9 cellular contexts compared by ENCODE assay signal in genomic region chr2:219441451-219442205, GRCh38. TPM values are rescaled to one million over a fixed set of nuclear protein-coding genes. Genes with fewer than 3 reads are reported as not detected.
A peak's percentile ranks its signal among the peaks of the same experiment; 100 is the strongest.
DNase-seq lines count a peak whose midpoint lies in the region; ATAC-seq and TF ChIP-seq lines count a peak whose summit lies in the region.
"Had no signal": no experiment of that assay in that cellular context is flagged by ENCODE, and none has a peak within 500 bp of the region (broad histone marks: within the 10 kb centered on the region; RNA-seq: fewer than 3 reads in every experiment).

No MANE protein-coding gene starts in this region.

- DNase-seq in ACHN: peak; percentile 71
- no peak for DNase-seq in HL-60 (ENCODE audit: low read depth in 1 of 2, low spot score in 1 of 2)
- DNase-seq in chondrocyte (ENCODE audit: low spot score): no peak
- DNase-seq in stimulated activated CD8-positive, alpha-beta memory T cell treated with anti-CD3 and anti-CD28 coated beads, Interleukin-12 subunit alpha, Interleukin-12 subunit beta, amount 100 ng/mL, for 1 hour (ENCODE audit: low read depth): peak; percentile 36
- no peak for DNase-seq in mesenteric fat pad (ENCODE audit: low spot score)

- peak overlapping the region; percentile 86 for H3K27ac Mint-ChIP-seq in chondrocyte (ENCODE audit: unreplicated experiment)

- H3K4me3 ChIP-seq in HL-60 (replicated peaks; ENCODE audit: insufficient read depth, low read length) (0 out of 2 replicates have a peak overlapping the region, but pooled peaks have one; percentile 13), WI38 (ENCODE audit: low read depth, low read length) (peak overlapping the region; percentile 60)

- TF ChIP-seq CTCF in HL-60 (IDR thresholded peaks at IDR 0.05; ENCODE audit: insufficient read depth, low read length) (no peak), WI38 (IDR thresholded peaks at IDR 0.05; ENCODE audit: low read depth, low read length) (no peak), chondrocyte (IDR thresholded peaks at IDR 0.05) (no peak)

- H3K27me3 ChIP-seq in HL-60 (ENCODE audit: insufficient read depth, poor library complexity, severe bottlenecking) (peaks cover 43% of the 10 kb centered on the region), layer of hippocampus (ENCODE audit: control insufficient read depth, insufficient read depth, low read length) (peaks cover 15% of the 10 kb centered on the region)

- H3K4me1 Mint-ChIP-seq in chondrocyte (ENCODE audit: low read depth): peaks cover 47% of the 10 kb centered on the region

- H3K27me3 Mint-ChIP-seq in chondrocyte (ENCODE audit: low read depth): no peaks in the 10 kb centered on the region

- in situ Hi-C loops in ACHN (cut with HindIII; ENCODE audit: low pct_ligation_motif_present, low pct_unique_long_range_greater_than_20kb, low sequenced_read_pairs): no loop called here

- H3K9me3 Mint-ChIP-seq in chondrocyte (ENCODE audit: low read depth): no peaks in the 10 kb centered on the region

- no peaks in the 10 kb centered on the region for H3K36me3 Mint-ChIP-seq in chondrocyte (ENCODE audit: low read depth)

- H3K27ac ChIP-seq in HL-60 (replicated peaks) (no peak overlapping the region), layer of hippocampus (ENCODE audit: low read depth, low read length) (peak overlapping the region; percentile 71)
- H3K27ac ChIP-seq: neutrophil had no signal

- peak overlapping the region; percentile 91 for H3K4me3 Mint-ChIP-seq in chondrocyte (ENCODE audit: unreplicated experiment)

- ATAC-seq in HG03442 (IDR thresholded peaks at IDR 0.05; ENCODE audit: unreplicated experiment): no peak

RNA-seq across cellular contexts. Expression of gene SPEG, which starts 7.0 kb away (rescaled TPM):
- total RNA-seq in chondrocyte (62.9 to 94.9 TPM (median 89.7 TPM) in 3 replicates), mesenteric fat pad (4.7 TPM)

RNA-seq across cellular contexts. Expression of gene DES, which starts 23.5 kb away (rescaled TPM):
- 0.70 to 19.8 TPM (median 15.5 TPM) in 3 replicates for total RNA-seq in chondrocyte
- total RNA-seq in mesenteric fat pad: 62.5 TPM

RNA-seq across cellular contexts. Expression of gene DNPEP, which starts 53.9 kb away (rescaled TPM):
- 42.3 to 47.9 TPM (median 43.5 TPM) in 3 replicates for total RNA-seq in chondrocyte
- 78.6 TPM for total RNA-seq in mesenteric fat pad

RNA-seq across cellular contexts. Expression of gene GMPPA, which starts 57.1 kb away (rescaled TPM):
- 60.9 to 72.4 TPM (median 62.1 TPM) in 3 replicates for total RNA-seq in chondrocyte
- total RNA-seq in mesenteric fat pad: 32.4 TPM

Comparison
In these comparisons a context has a peak if more than half of its experiments do, and no peak if none do; other contexts are left out.
1. DNase-seq: peak in ACHN (single experiment) and stimulated activated CD8-positive, alpha-beta memory T cell treated with anti-CD3 and anti-CD28 coated beads, Interleukin-12 subunit alpha, Interleukin-12 subunit beta, amount 100 ng/mL, for 1 hour (single experiment); none in HL-60 (0 of 2), chondrocyte (single experiment) and mesenteric fat pad (single experiment).
2. RNA of gene SPEG, which starts 7.0 kb away (total RNA-seq): 62.9 to 94.9 TPM in chondrocyte; 4.7 TPM in mesenteric fat pad (single experiment); every median in the first group is over 10 times any median in the second.